In genomic region chr3:111979689-111980025, GRCh38 we compare ENCODE assay signal across 8 cellular contexts. TPM values are rescaled to one million over a fixed set of nuclear protein-coding genes. Genes with fewer than 3 reads are reported as not detected.
A peak's percentile ranks its signal among the peaks of the same experiment; 100 is the strongest.
DNase-seq lines count a peak whose midpoint lies in the region; ATAC-seq and TF ChIP-seq lines count a peak whose summit lies in the region.

No MANE protein-coding gene starts in this region.

- peaks cover 16% of the 10 kb centered on the region for H3K36me3 ChIP-seq in PC-3 (ENCODE audit: low read depth, low read length)

- peaks cover 6% of the 10 kb centered on the region for H3F3A ChIP-seq in PC-3 (ENCODE audit: low read length, unreplicated experiment)

- no TSS peak for BruUV-seq in PC-3 (replicated peaks; lab: Mats Ljungman, UMichigan)

- H3K9me3 Mint-ChIP-seq in osteocyte (ENCODE audit: unreplicated experiment): no peaks in the 10 kb centered on the region

- in situ Hi-C loops in G401 (cut with HindIII; ENCODE audit: low sequenced_read_pairs): no loop called here

- peak overlapping the region; percentile 82 for H3K27ac Mint-ChIP-seq in osteocyte (ENCODE audit: unreplicated experiment)

- no peaks in the 10 kb centered on the region for H4K20me1 ChIP-seq in PC-3 (ENCODE audit: low read length)

- intact Hi-C loops in PC-3 (cut with micrococcal nuclease): loop anchor here (5.0 kb wide), 1 partner anchor 402 kb away; no protein-coding TSS in a partner anchor

- H3K9me3 ChIP-seq in PC-3 (ENCODE audit: low read length): no peaks in the 10 kb centered on the region

- ATAC-seq in PC-3: no peak
- no peak for ATAC-seq in HG02852 (IDR thresholded peaks at IDR 0.05; ENCODE audit: unreplicated experiment)

- CTCF ChIA-PET in PC-3 (lab: Charles Lee): interaction anchor here (1.5 to 2.6 kb wide), 3 partner anchors 9 to 85 kb away, joined by 8 to 28 read pairs (median 12); no protein-coding TSS in a partner anchor

- H3K4me3 Mint-ChIP-seq in osteocyte (ENCODE audit: unreplicated experiment): peak overlapping the region; percentile 90

- peak overlapping the region; percentile 88 for H2AFZ ChIP-seq in PC-3 (ENCODE audit: low read length)

- peak overlapping the region; percentile 83 for H3K4me2 ChIP-seq in PC-3 (ENCODE audit: low read length)

- H3K27ac ChIP-seq in PC-3 (ENCODE audit: low read length) (no peak overlapping the region), epithelial cell of prostate (peak overlapping the region; percentile 53)

- POLR2A ChIA-PET in PC-3 (lab: Charles Lee; ENCODE audit: unreplicated experiment): interaction anchor here (0.5 to 0.7 kb wide), 2 partner anchors 61 to 132 kb away, joined by 6 to 10 read pairs; no protein-coding TSS in a partner anchor

- H3K79me2 ChIP-seq in PC-3 (ENCODE audit: low read length): peaks cover 53% of the 10 kb centered on the region

- H3K4me1 ChIP-seq in PC-3 (ENCODE audit: insufficient read depth, low read length): peaks cover 28% of the 10 kb centered on the region

- peak overlapping the region; percentile 82 for H3K9ac ChIP-seq in PC-3 (ENCODE audit: low read length)

- peak overlapping the region; percentile 80 for H3K4me3 ChIP-seq in PC-3 (ENCODE audit: low read length)

- H3K27me3 Mint-ChIP-seq in osteocyte (ENCODE audit: unreplicated experiment): no peaks in the 10 kb centered on the region

- peaks cover 28% of the 10 kb centered on the region for H3K4me1 Mint-ChIP-seq in osteocyte (ENCODE audit: unreplicated experiment)

- no peaks in the 10 kb centered on the region for H3K27me3 ChIP-seq in PC-3 (ENCODE audit: low read length)

- peaks cover 22% of the 10 kb centered on the region for H3K36me3 Mint-ChIP-seq in osteocyte (ENCODE audit: unreplicated experiment)

- TF ChIP-seq CTCF in PC-3 (conservative IDR thresholded peaks at IDR 0.05; ENCODE audit: low read depth, low read length): no peak
- no peak for TF ChIP-seq CTCF in osteocyte (IDR thresholded peaks at IDR 0.05)

- H3K9me2 ChIP-seq in PC-3 (replicated peaks; ENCODE audit: low read length): no peaks in the 10 kb centered on the region

- DNase-seq in NCI-H1092 (lab: John Stamatoyannopoulos, UW): peak; percentile 8
- DNase-seq in NCI-H1092 treated with DMSO at 0.1 percent for 48 hours (lab: John Stamatoyannopoulos, UW): no peak
- DNase-seq in PC-3: peak; percentile 26
- DNase-seq in epithelial cell of prostate (ENCODE audit: low read depth, low spot score): no peak
- no peak for DNase-seq in osteocyte (ENCODE audit: extremely low spot score, unreplicated experiment)
- no peak for DNase-seq in G401 (ENCODE audit: low spot score)
- DNase-seq in SW480 (ENCODE audit: low spot score): no peak

RNA-seq across cellular contexts. Expression of gene ABHD10, which starts 0.8 kb away (rescaled TPM):
- total RNA-seq in PC-3 (2014; rRNA removed): 29.1 and 45.0 TPM in 2 replicates
- 24.3 and 25.5 TPM in 2 replicates for total RNA-seq in osteocyte
- 26.5 and 39.9 TPM in 2 replicates for total RNA-seq in G401 (2014; rRNA removed; shearing (Covaris generic))

RNA-seq across cellular contexts. Expression of gene TAGLN3, which starts 19.1 kb away (rescaled TPM):
- total RNA-seq in PC-3 (2014; rRNA removed) (2.6 and 4.3 TPM in 2 replicates), osteocyte (not detected in 2 replicates)
- not detected in 2 replicates for total RNA-seq in G401 (2014; rRNA removed; shearing (Covaris generic))

RNA-seq across cellular contexts. Expression of gene TMPRSS7, which starts 54.9 kb away (rescaled TPM):
- total RNA-seq in PC-3 (2014; rRNA removed): 0.33 TPM in 1 of 2 replicates, not detected in the other
- not detected in 2 replicates for total RNA-seq in osteocyte
- not detected in 2 replicates for total RNA-seq in G401 (2014; rRNA removed; shearing (Covaris generic))

Comparison
In these comparisons a context has a peak if more than half of its experiments do, and no peak if none do; other contexts are left out.
1. DNase-seq: peak in NCI-H1092 (single experiment) and PC-3 (single experiment); none in NCI-H1092 treated with DMSO at 0.1 percent for 48 hours (single experiment), epithelial cell of prostate (single experiment), osteocyte (single experiment), G401 (single experiment) and SW480 (single experiment).